12 cellular contexts compared by ENCODE assay signal in genomic region chr11:125408281-125408680, GRCh38.
DNase-seq lines count a peak whose midpoint lies in the region; ATAC-seq and TF ChIP-seq lines count a peak whose summit lies in the region.
"Had no signal": no experiment of that assay in that cellular context is flagged by ENCODE, and none has a peak within 500 bp of the region (broad histone marks: within the 10 kb centered on the region; RNA-seq: fewer than 3 reads in every experiment).

No MANE protein-coding gene starts in this region.

- peaks cover 70% of the 10 kb centered on the region for H3K27me3 Mint-ChIP-seq in MCF 10A (ENCODE audit: insufficient read depth, unreplicated experiment)

- WGBS in ovary, 3 donors = 21 to 30% (median 25%) methylated on average over 13 of the region's 13 CpGs

- CTCF ChIA-PET in MCF 10A (lab: Yijun Ruan, JAX) = interaction anchor here (0.9 to 2.1 kb wide), 4 partner anchors 19 to 267 kb away, joined by 3 to 8 read pairs (median 4); no protein-coding TSS in a partner anchor

- ATAC-seq in left cardiac atrium (peak; percentile 24 to 62), HG03095 (IDR thresholded peaks at IDR 0.05; ENCODE audit: unreplicated experiment) (no peak)
- ATAC-seq: PC-3 had no signal

- H3K4me1 Mint-ChIP-seq in MCF 10A (ENCODE audit: insufficient read depth, unreplicated experiment) = peaks cover 6% of the 10 kb centered on the region

- peak overlapping the region; percentile 3 to 59 for H3K27ac ChIP-seq in breast epithelium
- H3K27ac ChIP-seq in ovary = no peak overlapping the region
- H3K27ac ChIP-seq in temporal lobe (ENCODE audit: low read depth, low read length) = peak overlapping the region; percentile 34

- no peaks in the 10 kb centered on the region for H3K9me3 Mint-ChIP-seq in MCF 10A (ENCODE audit: unreplicated experiment)

- H3K27ac Mint-ChIP-seq in MCF 10A (ENCODE audit: low read depth, unreplicated experiment) = no peak overlapping the region

- no peak overlapping the region for H3K4me3 ChIP-seq in breast epithelium
- no peak overlapping the region for H3K4me3 ChIP-seq in ovary

- H3K4me1 ChIP-seq in breast epithelium (no peaks in the 10 kb centered on the region), ovary (ENCODE audit: insufficient read depth) (peaks cover 8% of the 10 kb centered on the region)

- H3K36me3 Mint-ChIP-seq in MCF 10A (ENCODE audit: insufficient read depth, unreplicated experiment) = no peaks in the 10 kb centered on the region

- no peak for TF ChIP-seq POLR2A in breast epithelium (IDR thresholded peaks at IDR 0.05)
- TF ChIP-seq POLR2A in ovary (IDR thresholded peaks at IDR 0.05) = no peak

- H3K36me3 ChIP-seq in breast epithelium (no peaks in the 10 kb centered on the region), ovary (no peaks in the 10 kb centered on the region)

- H3K27me3 ChIP-seq in breast epithelium (peaks cover 0 to 22% of the 10 kb centered on the region in 2 donors), ovary (no peaks in the 10 kb centered on the region)

- intact Hi-C loops in breast epithelium (cut with DNase I; ENCODE audit: low total_unique reads) = no loop called here
- intact Hi-C loops in MCF 10A (cut with micrococcal nuclease) = no loop called here
- intact Hi-C loops in left cardiac atrium (cut with DNase I) = loop anchor here (5.0 to 10.0 kb wide), 3 partner anchors 36 to 313 kb away; partner anchors contain the start of gene PKNOX2 (in 1 of the 2)
- intact Hi-C loops in ovary (cut with DNase I) = loop anchor here in 2 of 4 donors (10.0 kb wide), 2 partner anchors 63 to 313 kb away; no protein-coding TSS in a partner anchor

- no TSS peak for BruUV-seq in MCF 10A (replicated peaks; lab: Mats Ljungman, UMichigan)

- TF ChIP-seq EP300 in ovary (IDR thresholded peaks at IDR 0.05) = no peak

- TF ChIP-seq CTCF in breast epithelium (IDR thresholded peaks at IDR 0.05) = no peak
- TF ChIP-seq CTCF in MCF 10A (IDR thresholded peaks at IDR 0.05; ENCODE audit: unreplicated experiment) = no peak
- no peak for TF ChIP-seq CTCF in ovary (IDR thresholded peaks at IDR 0.05)

- POLR2A ChIA-PET in MCF 10A (lab: Yijun Ruan, JAX) = interaction anchor here (0.6 kb wide), 1 partner anchor 13 kb away, joined by 3 read pairs; no protein-coding TSS in a partner anchor

- no peak overlapping the region for H3K4me3 Mint-ChIP-seq in MCF 10A (ENCODE audit: unreplicated experiment)

- DNase-seq in breast epithelium (ENCODE audit: low spot score in 2 of 2) (peak; percentile 43 to 58), MCF 10A (ENCODE audit: unreplicated experiment) (no peak), left cardiac atrium (peak; percentile 31), ovary (peak in 4 of 5 donors; percentile 33 to 57 (median 45)), NCI-H1436 treated with DMSO at 0.1 percent for 48 hours (lab: John Stamatoyannopoulos, UW) (no peak), iPS-NIHi11 (ENCODE audit: low spot score) (no peak)
- DNase-seq: KG1, NCI-H2081, NCI-H524 treated with DMSO at 0.1 percent for 48 hours, PC-3 had no signal

- H3K9me3 ChIP-seq in breast epithelium (no peaks in the 10 kb centered on the region), ovary (no peaks in the 10 kb centered on the region)

Comparison
In these comparisons a context has a peak if more than half of its experiments do, and no peak if none do; other contexts are left out.
1. DNase-seq: peak in breast epithelium (2 of 2), left cardiac atrium (single experiment) and ovary (4 of 5); none in MCF 10A (single experiment), NCI-H1436 treated with DMSO at 0.1 percent for 48 hours (single experiment) and iPS-NIHi11 (single experiment).
2. H3K27ac ChIP-seq: peak in breast epithelium (2 of 2) and temporal lobe (single experiment); none in ovary (0 of 2).
3. intact Hi-C loops: an anchor here in left cardiac atrium (5.0 to 10.0 kb wide); none called in breast epithelium and MCF 10A.